Comparison of ENCODE assay signal across 10 cellular contexts in genomic region chr6:168032383-168032760, GRCh38. TPM values are rescaled to one million over a fixed set of nuclear protein-coding genes. Genes with fewer than 3 reads are reported as not detected.
DNase-seq lines count a peak whose midpoint lies in the region; ATAC-seq and TF ChIP-seq lines count a peak whose summit lies in the region.
"Had no signal": no experiment of that assay in that cellular context is flagged by ENCODE, and none has a peak within 500 bp of the region (broad histone marks: within the 10 kb centered on the region; RNA-seq: fewer than 3 reads in every experiment).

No MANE protein-coding gene starts in this region.

- no peak overlapping the region for H3K4me3 ChIP-seq in SK-N-SH (ENCODE audit: low read depth in 2 of 2, low read length in 1 of 2)
- no peak overlapping the region for H3K4me3 ChIP-seq in brain microvascular endothelial cell (ENCODE audit: low read depth, low read length)
- H3K4me3 ChIP-seq in left lung = no peak overlapping the region
- H3K4me3 ChIP-seq in upper lobe of right lung = no peak overlapping the region
- H3K4me3 ChIP-seq: A549 had no signal

- no peak overlapping the region for H3K9ac ChIP-seq in SK-N-SH

- WGBS in SK-N-SH (ENCODE audit: low lambda C conversion rate) = 62% methylated on average over 6 of the region's 6 CpGs

- no peaks in the 10 kb centered on the region for H3K9me3 ChIP-seq in SK-N-SH
- no peaks in the 10 kb centered on the region for H3K9me3 ChIP-seq in left lung
- H3K9me3 ChIP-seq in upper lobe of right lung = no peaks in the 10 kb centered on the region
- H3K9me3 ChIP-seq: A549 had no signal

- H3K4me2 ChIP-seq in SK-N-SH = no peak overlapping the region
- H3K4me2 ChIP-seq: A549 had no signal

- no peak overlapping the region for H2AFZ ChIP-seq in SK-N-SH (ENCODE audit: low read depth)

- H3K79me2 ChIP-seq in SK-N-SH (ENCODE audit: insufficient read depth) = no peaks in the 10 kb centered on the region

- H3F3A ChIP-seq in SK-N-SH (replicated peaks; ENCODE audit: insufficient read depth) = no peaks in the 10 kb centered on the region

- TF ChIP-seq CTCF in SK-N-SH (IDR thresholded peaks at IDR 0.05) (no peak), brain microvascular endothelial cell (IDR thresholded peaks at IDR 0.05; ENCODE audit: low read depth, low read length, missing control alignments) (peak; percentile 76), left lung (IDR thresholded peaks at IDR 0.05) (no peak), upper lobe of right lung (IDR thresholded peaks at IDR 0.05) (peak; percentile 13)

- CTCF ChIA-PET in SK-N-SH (lab: Yijun Ruan, JAX) = interaction anchor here (0.6 to 1.2 kb wide), 3 partner anchors 12 to 89 kb away, joined by 3 to 4 read pairs (median 3); no protein-coding TSS in a partner anchor

- H3K4me1 ChIP-seq in SK-N-SH (ENCODE audit: control insufficient read depth in 1 of 2, insufficient read depth in 2 of 2, low read depth in 1 of 2, low read length in 1 of 2) (peaks cover 6 to 29% of the 10 kb centered on the region in 2 experiments; a peak in 2 of 4 replicates), left lung (peaks cover 4 to 11% of the 10 kb centered on the region in 2 donors), upper lobe of right lung (peaks cover 9% of the 10 kb centered on the region)

- ATAC-seq in SK-N-SH treated with all-trans-retinoic acid at 6 μM for 48 hours (peak; percentile 75), left lung (peak; percentile 47), upper lobe of right lung (no peak), HG03378 (IDR thresholded peaks at IDR 0.05; ENCODE audit: unreplicated experiment) (no peak)
- ATAC-seq: A549 had no signal

- TF ChIP-seq RAD21 in SK-N-SH (IDR thresholded peaks at IDR 0.05; ENCODE audit: low read length) = no peak

- DNase-seq in SK-N-SH (no peak), brain microvascular endothelial cell (peak; percentile 89), left lung (no peak), upper lobe of right lung (no peak), cerebellar cortex (ENCODE audit: low spot score) (no peak), occipital lobe (lab: John Stamatoyannopoulos, UW) (no peak)
- DNase-seq: NCI-H1436 treated with DMSO at 0.1 percent for 48 hours had no signal

- H4K20me1 ChIP-seq in SK-N-SH (ENCODE audit: insufficient read depth) = no peaks in the 10 kb centered on the region

- no peak for TF ChIP-seq EP300 in SK-N-SH (IDR thresholded peaks at IDR 0.05; ENCODE audit: borderline replicate concordance in 1 of 2, low read depth in 1 of 2, low read length in 1 of 2)

- POLR2A ChIA-PET in SK-N-SH (lab: Yijun Ruan, JAX) = no interaction called here

- in situ Hi-C loops in brain microvascular endothelial cell (cut with HindIII; ENCODE audit: low pct_ligation_motif_present, low sequenced_read_pairs) = no loop called here

- H3K36me3 ChIP-seq in SK-N-SH (replicated peaks in 1 of 2; ENCODE audit: control insufficient read depth in 1 of 2, insufficient read depth in 2 of 2, low read length in 1 of 2) = no peaks in the 10 kb centered on the region
- H3K36me3 ChIP-seq in brain microvascular endothelial cell (replicated peaks) = no peaks in the 10 kb centered on the region
- no peaks in the 10 kb centered on the region for H3K36me3 ChIP-seq in left lung
- H3K36me3 ChIP-seq in upper lobe of right lung = no peaks in the 10 kb centered on the region

- H3K27me3 ChIP-seq in SK-N-SH (ENCODE audit: insufficient read depth) (no peaks in the 10 kb centered on the region), brain microvascular endothelial cell (replicated peaks) (no peaks in the 10 kb centered on the region), left lung (peaks cover 0 to 19% of the 10 kb centered on the region in 2 donors), upper lobe of right lung (no peaks in the 10 kb centered on the region)

- peak overlapping the region in 1 of 2 experiments; percentile 58; a peak in 1 of 4 replicates for H3K27ac ChIP-seq in SK-N-SH (ENCODE audit: low read depth in 2 of 2, low read length in 1 of 2)
- peak overlapping the region; percentile 75 for H3K27ac ChIP-seq in brain microvascular endothelial cell
- H3K27ac ChIP-seq in left lung = peak overlapping the region; percentile 59 to 67
- H3K27ac ChIP-seq in upper lobe of right lung = peak overlapping the region; percentile 61
- H3K27ac ChIP-seq: A549 had no signal

- intact Hi-C loops in left lung (cut with DNase I) (no loop called here), upper lobe of right lung (cut with DNase I) (no loop called here)

- no peaks in the 10 kb centered on the region for H3K9me2 ChIP-seq in SK-N-SH

TF ChIP-seq in SK-N-SH treated with all-trans-retinoic acid at 6 μM for 48 hours, 23 proteins besides CTCF, POLR2A, EP300 and RAD21:
- no peak for TF ChIP-seq TCF4 (CRISPR knock-in tag; IDR thresholded peaks at IDR 0.05; ENCODE audit: borderline replicate concordance)
- TF ChIP-seq CSDC2 (CRISPR knock-in tag; IDR thresholded peaks at IDR 0.05) = no peak
- TF ChIP-seq ZFP30 (CRISPR knock-in tag; IDR thresholded peaks at IDR 0.05) = no peak
- no peak for TF ChIP-seq ZNF565 (CRISPR knock-in tag; conservative IDR thresholded peaks at IDR 0.05; ENCODE audit: low read depth)
- TF ChIP-seq, protein P1, sequence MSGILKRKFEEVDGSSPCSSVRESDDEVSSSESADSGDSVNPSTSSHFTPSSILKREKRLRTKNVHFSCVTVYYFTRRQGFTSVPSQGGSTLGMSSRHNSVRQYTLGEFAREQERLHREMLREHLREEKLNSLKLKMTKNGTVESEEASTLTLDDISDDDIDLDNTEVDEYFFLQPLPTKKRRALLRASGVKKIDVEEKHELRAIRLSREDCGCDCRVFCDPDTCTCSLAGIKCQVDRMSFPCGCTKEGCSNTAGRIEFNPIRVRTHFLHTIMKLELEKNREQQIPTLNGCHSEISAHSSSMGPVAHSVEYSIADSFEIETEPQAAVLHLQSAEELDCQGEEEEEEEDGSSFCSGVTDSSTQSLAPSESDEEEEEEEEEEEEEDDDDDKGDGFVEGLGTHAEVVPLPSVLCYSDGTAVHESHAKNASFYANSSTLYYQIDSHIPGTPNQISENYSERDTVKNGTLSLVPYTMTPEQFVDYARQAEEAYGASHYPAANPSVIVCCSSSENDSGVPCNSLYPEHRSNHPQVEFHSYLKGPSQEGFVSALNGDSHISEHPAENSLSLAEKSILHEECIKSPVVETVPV (CRISPR knock-in tag; IDR thresholded peaks at IDR 0.05) = no peak
- no peak for TF ChIP-seq OSR1 (CRISPR knock-in tag; IDR thresholded peaks at IDR 0.05)
- TF ChIP-seq ISL1 (CRISPR knock-in tag; IDR thresholded peaks at IDR 0.05) = no peak
- no peak for TF ChIP-seq PPARA (CRISPR knock-in tag; IDR thresholded peaks at IDR 0.05; ENCODE audit: borderline replicate concordance)
- no peak for TF ChIP-seq ARNTL (CRISPR knock-in tag; IDR thresholded peaks at IDR 0.05; ENCODE audit: borderline replicate concordance, low read depth)
- no peak for TF ChIP-seq ESRRG (CRISPR knock-in tag; IDR thresholded peaks at IDR 0.05)
- TF ChIP-seq BACH2 (CRISPR knock-in tag; IDR thresholded peaks at IDR 0.05; ENCODE audit: borderline replicate concordance) = no peak
- TF ChIP-seq ZNF70 (CRISPR knock-in tag; IDR thresholded peaks at IDR 0.05) = no peak
- TF ChIP-seq ZFP3 (CRISPR knock-in tag; IDR thresholded peaks at IDR 0.05) = no peak
- TF ChIP-seq RARB (CRISPR knock-in tag; IDR thresholded peaks at IDR 0.05) = no peak

TF ChIP-seq in SK-N-SH, 30 proteins besides CTCF, POLR2A, EP300 and RAD21:
- TF ChIP-seq FOSL2 (IDR thresholded peaks at IDR 0.05; ENCODE audit: borderline replicate concordance, low read depth) (no peak), TAF1 (IDR thresholded peaks at IDR 0.05; ENCODE audit: borderline replicate concordance, low read depth, low read length) (no peak)

RNA-seq across cellular contexts. Expression of gene KIF25, which starts 34.9 kb away (rescaled TPM):
- not detected in 2 replicates for polyA plus RNA-seq in SK-N-SH (2012; rRNA removed)
- not detected in 2 replicates for polyA plus RNA-seq in SK-N-SH (2012; cell fraction: cytosol; rRNA removed)
- polyA plus RNA-seq in SK-N-SH (2012; cell fraction: nucleus; rRNA removed) = 0.29 TPM in 1 of 2 replicates, not detected in the other
- 1 to 10 TPM in 1 of 2 donors, under 1 TPM in 1; 0.63 to 1.2 TPM for total RNA-seq in left lung
- 0.96 TPM for total RNA-seq in upper lobe of right lung
- total RNA-seq in occipital lobe = not detected

RNA-seq across cellular contexts. Expression of gene FRMD1, which starts 46.6 kb away (rescaled TPM):
- polyA plus RNA-seq in SK-N-SH (2012; rRNA removed) = 0.02 TPM in 1 of 2 replicates, not detected in the other
- polyA plus RNA-seq in SK-N-SH (2012; cell fraction: cytosol; rRNA removed) = 0.01 TPM in 1 of 2 replicates, not detected in the other
- 0.01 and 0.08 TPM in 2 replicates for polyA plus RNA-seq in SK-N-SH (2012; cell fraction: nucleus; rRNA removed)
- total RNA-seq in left lung (not detected), upper lobe of right lung (0.09 TPM), occipital lobe (not detected)
- polyA plus RNA-seq: A549 had no signal

Comparison
In these comparisons a context has a peak if more than half of its experiments do, and no peak if none do; other contexts are left out.
1. ATAC-seq: peak in SK-N-SH treated with all-trans-retinoic acid at 6 μM for 48 hours (single experiment) and left lung (single experiment); none in upper lobe of right lung (single experiment) and HG03378 (single experiment).
2. CTCF ChIP-seq: peak in brain microvascular endothelial cell (single experiment) and upper lobe of right lung (single experiment); none in SK-N-SH (single experiment) and left lung (0 of 2).